ENCODE assay signal across 8 cellular contexts in the genomic region with DNA sequence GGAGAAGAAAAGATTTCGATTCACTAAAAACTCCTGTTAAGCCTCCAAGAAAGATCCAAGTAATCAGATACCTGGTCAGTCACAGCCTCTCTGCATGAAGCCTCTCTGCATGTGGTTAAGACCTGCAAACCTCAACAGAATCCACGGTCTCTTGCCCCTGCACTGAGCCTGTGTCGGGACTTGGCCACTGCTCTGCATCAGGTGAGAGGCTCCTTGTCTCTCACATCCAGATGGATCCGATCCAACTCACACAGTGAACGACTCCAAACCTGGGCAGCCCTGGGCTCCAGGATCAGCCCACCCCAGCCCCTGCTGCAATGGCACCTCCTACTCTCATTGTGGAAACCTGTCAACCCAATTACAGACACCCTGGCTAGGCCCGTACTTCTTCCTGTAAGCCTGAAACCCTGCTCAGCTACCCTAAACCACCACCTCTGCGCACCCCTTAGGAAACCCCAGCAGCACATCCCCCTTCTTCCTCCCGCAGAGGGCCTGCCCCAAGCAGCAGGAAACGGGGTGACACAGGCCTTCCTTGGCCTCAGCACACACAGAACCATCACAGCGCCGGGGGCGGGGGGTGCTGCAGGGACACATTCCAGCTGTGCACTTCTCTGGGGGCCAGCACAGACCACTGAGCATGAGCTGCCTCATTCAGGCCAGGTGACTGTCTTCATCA.
A peak's percentile ranks its signal among the peaks of the same experiment; 100 is the strongest.
DNase-seq lines count a peak whose midpoint lies in the region; ATAC-seq and TF ChIP-seq lines count a peak whose summit lies in the region.

No MANE protein-coding gene starts in this region.

- no peak for TF ChIP-seq CTCF in GM12864 (IDR thresholded peaks at IDR 0.05; ENCODE audit: low read depth, low read length, missing control alignments)

- H3K4me3 ChIP-seq in GM12864 (ENCODE audit: low read depth, low read length) (peak overlapping the region; percentile 15; the same call in 1 of the 2 replicates), HAP-1 (no peak overlapping the region)

- DNase-seq in GM12864 (ENCODE audit: low read depth): peak; percentile 72
- peak; percentile 56 for DNase-seq in dermis blood vessel endothelial cell
- DNase-seq in stimulated activated CD4-positive, alpha-beta T cell treated with anti-CD3 and anti-CD28 coated beads, Interleukin-4, amount 100 ng/mL, for 24 hours: peak; percentile 78
- no peak for DNase-seq in NCI-H1694 treated with DMSO at 0.1 percent for 48 hours (lab: John Stamatoyannopoulos, UW)
- DNase-seq in HAP-1 (ENCODE audit: low spot score in 2 of 2): no peak
- no peak for DNase-seq in AG20443 (ENCODE audit: low spot score)

- in situ Hi-C loops in HAP-1 (cut with MboI; ENCODE audit: low sequenced_read_pairs): loop anchor here (25.0 kb wide), 1 partner anchor 99 kb away; no protein-coding TSS in a partner anchor

- no peaks in the 10 kb centered on the region for H3K9me3 ChIP-seq in HAP-1

- peaks cover 20% of the 10 kb centered on the region for H3K36me3 ChIP-seq in HAP-1 (replicated peaks)

- no peaks in the 10 kb centered on the region; the same call in 1 of the 2 replicates for H3K4me1 ChIP-seq in HAP-1

- ATAC-seq in HG02852 (IDR thresholded peaks at IDR 0.05; ENCODE audit: unreplicated experiment): peak; percentile 54
- peak; percentile 78 to 80 for ATAC-seq in activated CD4-positive, CD25-positive, alpha-beta regulatory T cell treated with anti-CD3 and anti-CD28 coated beads, Interleukin-2, amount 50 U/mL, for 24 hours

- no peaks in the 10 kb centered on the region for H3K27me3 ChIP-seq in HAP-1 (ENCODE audit: low read depth)

Comparison
In these comparisons a context has a peak if more than half of its experiments do, and no peak if none do; other contexts are left out.
1. DNase-seq: peak in GM12864 (single experiment), dermis blood vessel endothelial cell (single experiment) and stimulated activated CD4-positive, alpha-beta T cell treated with anti-CD3 and anti-CD28 coated beads, Interleukin-4, amount 100 ng/mL, for 24 hours (single experiment); none in NCI-H1694 treated with DMSO at 0.1 percent for 48 hours (single experiment), HAP-1 (0 of 2) and AG20443 (single experiment).